24 cellular contexts compared by ENCODE assay signal in the genomic region with DNA sequence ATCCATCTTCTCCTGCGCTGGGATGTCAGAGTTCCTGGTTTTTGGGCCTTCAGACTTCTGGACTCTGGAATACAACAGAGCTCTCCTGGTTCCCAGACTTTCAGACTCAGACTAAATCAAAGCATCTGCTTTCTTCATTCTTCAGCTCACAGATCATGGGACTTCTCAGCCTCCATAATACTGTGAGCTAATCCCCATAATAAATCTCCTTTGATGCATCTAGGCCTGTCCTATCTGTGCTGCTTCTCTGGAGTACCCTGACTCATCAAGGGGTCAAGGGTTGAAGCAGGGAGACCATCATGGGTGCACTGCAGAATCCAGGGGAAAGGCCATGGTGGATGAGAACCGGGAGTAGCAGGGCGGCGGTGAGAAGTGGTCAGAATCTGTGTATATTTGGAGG.
"Had no signal": no experiment of that assay in that cellular context is flagged by ENCODE, and none has a peak within 500 bp of the region (broad histone marks: within the 10 kb centered on the region; RNA-seq: fewer than 3 reads in every experiment).

No MANE protein-coding gene starts in this region.

- H3K27me3 ChIP-seq: right lobe of liver, uterus had no signal

- H3K36me3 ChIP-seq: heart right ventricle, right lobe of liver, uterus had no signal

- H3K4me1 ChIP-seq: heart right ventricle, right lobe of liver, uterus had no signal

- ATAC-seq: activated CD8-positive, alpha-beta T cell treated with anti-CD3 and anti-CD28 coated beads for 36 hours; activated T-cell treated with anti-CD3 and anti-CD28 coated beads, Interleukin-2, amount 50 U/mL, for 4 hours; activated T-helper 17 cell treated with anti-CD3 and anti-CD28 coated beads, Interleukin-2, amount 50 U/mL, for 72 hours; effector memory CD8-positive, alpha-beta T cell; heart right ventricle; left ventricle myocardium superior; right lobe of liver; stimulated activated memory B cell treated with anti-CD40 and anti-IgM and Interleukin-4, amounts not matched to agents 10 μg/mL and 1 μg/mL and 100 μg/mL, for 72 hours; stimulated activated naive CD8-positive, alpha-beta T cell treated with anti-CD3 and anti-CD28 coated beads, Interleukin-15, amount 100 ng/mL, for 72 hours; WTC11 had no signal

- DNase-seq: activated CD4-positive, alpha-beta T cell treated with anti-CD3 and anti-CD28 coated beads for 1 hour; activated CD4-positive, alpha-beta T cell treated with anti-CD3 and anti-CD28 coated beads, Interleukin-2, amount 10 ng/mL, durations not matched to agents 7 days and 5 days; activated CD8-positive, alpha-beta T cell treated with anti-CD3 and anti-CD28 coated beads for 36 hours; activated gamma-delta T cell treated with Interleukin-2 at 50 U/mL for 16 hours; activated naive CD4-positive, alpha-beta T cell treated with anti-CD3 and anti-CD28 coated beads, Interleukin-2, amount 50 U/mL, for 16 hours; activated T-cell treated with anti-CD3 and anti-CD28 coated beads, Interleukin-2, amount 50 U/mL, for 4 hours; amygdala; caudate nucleus; cortex of kidney; effector memory CD8-positive, alpha-beta T cell; erythroblast; foreskin melanocyte; heart right ventricle; left ventricle myocardium superior; right lobe of liver; stimulated activated CD4-positive, alpha-beta T cell treated with anti-CD3 and anti-CD28 coated beads, Interleukin-12 subunit alpha, Interleukin-12 subunit beta, amount 100 ng/mL, for 4 hours; stimulated activated CD4-positive, alpha-beta T cell treated with anti-CD3 and anti-CD28 coated beads, Interleukin-4, amount 100 ng/mL, for 1 hour; stimulated activated naive CD8-positive, alpha-beta T cell treated with anti-CD3 and anti-CD28 coated beads, Interleukin-15, amount 100 ng/mL, for 72 hours; substantia nigra; uterus had no signal

- H3K27ac ChIP-seq: heart right ventricle, right lobe of liver, skin epidermis, uterus had no signal

- H3K9me3 ChIP-seq: right lobe of liver, uterus had no signal

- H3K4me3 ChIP-seq: heart right ventricle, right lobe of liver, skin epidermis, uterus had no signal
